In the genomic region with DNA sequence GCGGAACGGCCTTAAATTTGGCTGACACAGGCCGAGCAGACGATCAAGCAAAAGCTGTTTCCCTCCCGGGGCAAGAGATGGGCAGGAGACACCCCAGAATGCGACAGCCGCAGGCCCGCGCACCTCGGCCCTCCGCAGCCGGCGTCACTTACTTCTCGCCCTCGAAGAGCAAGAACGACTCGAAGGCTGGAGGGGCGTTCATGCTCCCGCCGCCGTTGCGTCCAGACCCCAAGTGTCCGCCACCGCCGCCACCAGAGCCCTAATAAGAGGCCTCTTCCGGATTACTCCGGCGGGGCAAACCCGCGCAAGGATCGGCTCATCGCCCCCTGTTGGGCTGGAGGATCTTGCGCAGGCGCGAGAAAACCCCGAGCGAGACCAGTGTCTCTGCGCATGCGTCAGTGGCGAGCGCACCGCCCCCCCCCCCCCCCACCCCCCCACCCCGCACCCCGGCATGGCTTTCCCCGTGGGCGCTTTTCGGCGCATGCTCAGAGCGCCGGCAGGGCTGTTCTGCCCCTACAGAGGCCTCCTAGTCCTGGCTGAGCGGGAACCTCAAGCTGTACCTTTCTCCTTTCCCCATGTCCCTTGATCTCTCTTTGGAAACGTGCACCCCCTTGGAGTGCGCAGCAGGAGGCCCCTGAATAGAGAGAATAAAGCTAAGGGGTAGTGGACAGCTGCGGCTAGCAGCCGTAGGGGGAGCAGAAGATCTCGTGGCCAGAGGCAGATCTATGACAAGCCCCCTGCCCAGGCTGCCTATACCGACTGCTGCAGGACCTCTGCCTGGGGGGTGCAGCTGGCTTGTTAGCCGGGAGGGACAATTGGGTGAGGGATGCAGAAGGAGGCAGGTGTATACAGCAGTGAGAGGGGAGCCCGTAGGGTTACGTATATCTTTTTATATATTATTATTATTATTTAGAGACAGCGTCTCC, we compare ENCODE assay signal across 8 cellular contexts. TPM values are rescaled to one million over a fixed set of nuclear protein-coding genes. Genes with fewer than 3 reads are reported as not detected.
DNase-seq lines count a peak whose midpoint lies in the region; ATAC-seq and TF ChIP-seq lines count a peak whose summit lies in the region.
"Not testable (repeated sequence)": the region's sequence is repeated elsewhere in the genome, so short reads cannot be mapped to it uniquely, and the experiment has no call there.

TSS of gene POLR2J3 (minus strand) at position 264 of the 926 bp plus-strand sequence. CDS start at position 202, 62 bp downstream.

- not testable (repeated sequence) for H3K9me3 Mint-ChIP-seq in CD4-positive, alpha-beta T cell; activated naive CD4-positive, alpha-beta T cell treated with anti-CD3 and anti-CD28 coated beads, Interleukin-2, amount 50 U/mL, for 24 hours; natural killer cell

- H3K27ac ChIP-seq in CD4-positive, alpha-beta T cell (ENCODE audit: low read depth, low read length): peak within 1 kb of the TSS; percentile 41

- intact Hi-C loops in CD4-positive, alpha-beta T cell (cut with DNase I, micrococcal nuclease); natural killer cell (cut with micrococcal nuclease): not testable (repeated sequence)

- H3K36me3 Mint-ChIP-seq in CD4-positive, alpha-beta T cell (ENCODE audit: low read depth); activated naive CD4-positive, alpha-beta T cell treated with anti-CD3 and anti-CD28 coated beads, Interleukin-2, amount 50 U/mL, for 24 hours; natural killer cell: not testable (repeated sequence)

- peak within 1 kb of the TSS; percentile 59 to 61 for H3K4me3 ChIP-seq in foreskin fibroblast (ENCODE audit: low read depth in 1 of 2, low read length in 2 of 2)

- peak within 1 kb of the TSS; percentile 77 for H3K27ac Mint-ChIP-seq in CD4-positive, alpha-beta T cell
- peak within 1 kb of the TSS; percentile 74 for H3K27ac Mint-ChIP-seq in activated naive CD4-positive, alpha-beta T cell treated with anti-CD3 and anti-CD28 coated beads, Interleukin-2, amount 50 U/mL, for 24 hours
- peak within 1 kb of the TSS; percentile 78 to 85 for H3K27ac Mint-ChIP-seq in natural killer cell

- not testable (repeated sequence) for H3K27me3 Mint-ChIP-seq in CD4-positive, alpha-beta T cell; activated naive CD4-positive, alpha-beta T cell treated with anti-CD3 and anti-CD28 coated beads, Interleukin-2, amount 50 U/mL, for 24 hours; natural killer cell (ENCODE audit: low read depth in 2 of 2)

- not testable (repeated sequence) for H3K9me3 ChIP-seq in CD4-positive, alpha-beta T cell (ENCODE audit: control insufficient read depth, low read length)

- CTCF ChIA-PET in CD4-positive, alpha-beta T cell (lab: Charles Lee): not testable (repeated sequence)

- ATAC-seq in CD4-positive, alpha-beta T cell (ENCODE audit: poor library complexity): peak; percentile 90
- ATAC-seq in GM19455 (IDR thresholded peaks at IDR 0.05; ENCODE audit: unreplicated experiment) (peak; percentile 94), HG03196 (IDR thresholded peaks at IDR 0.05; ENCODE audit: unreplicated experiment) (peak; percentile 91), natural killer cell (peak; percentile 94 to 97 (median 94))

- not testable (repeated sequence) for H3K4me1 Mint-ChIP-seq in CD4-positive, alpha-beta T cell (ENCODE audit: low read depth); activated naive CD4-positive, alpha-beta T cell treated with anti-CD3 and anti-CD28 coated beads, Interleukin-2, amount 50 U/mL, for 24 hours; natural killer cell

- peak; percentile 90 to 100 (median 99) for DNase-seq in CD4-positive, alpha-beta T cell
- DNase-seq in SW480 (ENCODE audit: low spot score) (peak; percentile 87), foreskin fibroblast (peak; percentile 70 to 96), natural killer cell (peak; percentile 100)
- peak; percentile 100 for DNase-seq in stimulated activated CD8-positive, alpha-beta memory T cell treated with anti-CD3 and anti-CD28 coated beads, Interleukin-15, amount 100 ng/mL, for 1 hour (ENCODE audit: low read depth)

- H3K4me3 Mint-ChIP-seq in CD4-positive, alpha-beta T cell: peak within 1 kb of the TSS; percentile 93
- H3K4me3 Mint-ChIP-seq in activated naive CD4-positive, alpha-beta T cell treated with anti-CD3 and anti-CD28 coated beads, Interleukin-2, amount 50 U/mL, for 24 hours: peak within 1 kb of the TSS; percentile 86
- H3K4me3 Mint-ChIP-seq in natural killer cell: peak within 1 kb of the TSS; percentile 85

- TF ChIP-seq CTCF in CD4-positive, alpha-beta T cell (IDR thresholded peaks at IDR 0.05): peak; percentile 64
- TF ChIP-seq CTCF in foreskin fibroblast (IDR thresholded peaks at IDR 0.05; ENCODE audit: low read depth, low read length): peak; percentile 23
- TF ChIP-seq CTCF in natural killer cell (IDR thresholded peaks at IDR 0.05): peak; percentile 52

- H3K27me3 ChIP-seq in CD4-positive, alpha-beta T cell (ENCODE audit: control insufficient read depth, insufficient read depth, low read length): not testable (repeated sequence)

- POLR2A ChIA-PET in CD4-positive, alpha-beta T cell (lab: Charles Lee): not testable (repeated sequence)

RNA-seq across cellular contexts. Expression of gene POLR2J3, which starts in this region (rescaled TPM):
- 10 to 100 TPM; 82.5 to 90.6 TPM for total RNA-seq in CD4-positive, alpha-beta T cell
- total RNA-seq in natural killer cell: 100 to 1,000 TPM; 120 to 150 (median 131) TPM

Comparison
In these comparisons a context has a peak if more than half of its experiments do, and no peak if none do; other contexts are left out.
1. Peak in every context shown above with its lines: DNase-seq, ATAC-seq, H3K4me3 ChIP-seq and H3K27ac ChIP-seq.